9 cellular contexts compared by ENCODE assay signal in the genomic region with DNA sequence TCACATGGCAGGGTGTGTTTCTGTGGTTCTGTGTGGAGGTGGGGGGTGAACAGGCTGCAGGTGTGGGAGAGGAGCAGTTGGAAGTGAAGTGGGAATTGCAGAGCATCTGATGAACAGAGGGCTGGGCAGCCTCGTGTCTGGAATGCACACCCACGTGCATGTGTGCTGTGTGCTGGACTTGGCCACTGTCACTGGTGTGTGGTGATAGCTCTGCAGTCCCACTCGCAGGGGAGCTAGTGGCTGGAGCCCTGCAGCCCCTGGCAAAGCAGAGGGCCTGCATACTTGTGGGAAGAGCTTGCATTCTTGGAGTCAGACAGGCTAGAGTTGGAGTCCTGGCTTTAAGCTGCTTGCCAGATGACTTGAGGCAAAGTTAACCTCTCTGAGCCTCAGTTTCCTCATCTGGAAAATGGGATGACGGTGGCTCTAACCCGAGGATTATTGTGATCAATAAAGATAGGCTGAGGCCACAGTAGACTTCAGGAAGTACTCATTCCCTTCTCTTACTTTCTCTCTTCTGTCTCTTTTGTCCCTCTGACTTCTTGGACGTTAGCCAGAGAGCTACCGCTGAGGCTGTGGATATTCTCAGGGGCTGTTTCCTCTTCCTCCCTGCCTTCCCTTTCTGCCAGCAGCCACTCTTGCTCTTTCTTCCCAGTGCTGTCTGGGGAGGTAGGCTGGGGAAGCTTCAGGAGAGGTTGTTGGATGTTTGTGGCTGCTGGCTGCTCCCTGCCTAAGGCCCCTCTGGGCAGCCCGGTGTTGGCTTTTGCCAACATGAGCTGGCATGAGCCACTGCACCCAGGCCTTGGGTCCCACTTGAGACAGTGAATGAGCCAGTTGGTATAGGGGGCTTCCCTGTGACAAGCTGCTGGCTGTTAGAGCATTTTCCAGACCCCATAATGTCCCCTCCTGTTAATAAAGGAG.
DNase-seq lines count a peak whose midpoint lies in the region; TF ChIP-seq lines count a peak whose summit lies in the region.
"Had no signal": no experiment of that assay in that cellular context is flagged by ENCODE, and none has a peak within 500 bp of the region (broad histone marks: within the 10 kb centered on the region; RNA-seq: fewer than 3 reads in every experiment).

No MANE protein-coding gene starts in this region.

- H3K4me3 ChIP-seq in AG10803 (ENCODE audit: low read length): no peak overlapping the region
- no peak overlapping the region for H3K4me3 ChIP-seq in HEK293 (ENCODE audit: low read depth, low read length)
- H3K4me3 ChIP-seq in astrocyte of the cerebellum (ENCODE audit: low read depth, low read length): no peak overlapping the region

- peaks cover 28 to 78% of the 10 kb centered on the region in 2 experiments for H3K36me3 ChIP-seq in HEK293 (ENCODE audit: control insufficient read depth in 2 of 2, insufficient read depth in 1 of 2, low read length in 2 of 2)

- no peaks in the 10 kb centered on the region for H3K9me3 ChIP-seq in HEK293 (ENCODE audit: control insufficient read depth, insufficient read depth, low read depth, low read length)

- H3K27ac ChIP-seq in HEK293 (ENCODE audit: extremely low read depth, low read depth, low read length): 0 out of 2 replicates have a peak overlapping the region, but pooled peaks have one; percentile 9

- in situ Hi-C loops in astrocyte of the cerebellum (cut with HindIII; ENCODE audit: low sequenced_read_pairs): no loop called here

- TF ChIP-seq CTCF in AG10803 (conservative IDR thresholded peaks at IDR 0.05; ENCODE audit: low read length) (no peak), HEK293 (tag by site-specific recombination; IDR thresholded peaks at IDR 0.05) (no peak), astrocyte of the cerebellum (IDR thresholded peaks at IDR 0.05; ENCODE audit: low read depth, low read length, missing control alignments) (no peak)

- POLR2A ChIA-PET in HEK293 (lab: Yijun Ruan, JAX): interaction anchor here (0.7 to 8.6 kb wide), 3 partner anchors 18 to 538 kb away, joined by 3 to 70 read pairs (median 4); partner anchors contain the start of gene PSAT1

- CTCF ChIA-PET in HEK293 (lab: Yijun Ruan, JAX): interaction anchor here (0.5 to 0.7 kb wide), 2 partner anchors 49 to 55 kb away, joined by 3 read pairs; no protein-coding TSS in a partner anchor

- H3K4me1 ChIP-seq in HEK293 (ENCODE audit: control insufficient read depth, insufficient read depth, low read length): no peaks in the 10 kb centered on the region

- peak; percentile 96 for DNase-seq in AG10803 (ENCODE audit: low read depth)
- peak; percentile 59 for DNase-seq in astrocyte of the cerebellum (ENCODE audit: low read depth)
- peak; percentile 8 for DNase-seq in glomerular visceral epithelial cell (ENCODE audit: extremely low spot score)
- DNase-seq in NCI-H1417 treated with DMSO at 0.1 percent for 48 hours (lab: John Stamatoyannopoulos, UW): no peak
- no peak for DNase-seq in effector CD4-positive, alpha-beta T cell
- DNase-seq in activated CD4-positive, CD25-positive, alpha-beta regulatory T cell (lab: John Stamatoyannopoulos, UW): no peak
- no peak for DNase-seq in NCI-H510A treated with DMSO at 0.1 percent for 48 hours (lab: John Stamatoyannopoulos, UW)
- DNase-seq: NCI-H1436 treated with DMSO at 0.1 percent for 48 hours had no signal

TF ChIP-seq in HEK293, 187 proteins besides CTCF, POLR2A, EP300 and RAD21:
- TF ChIP-seq, protein P1, sequence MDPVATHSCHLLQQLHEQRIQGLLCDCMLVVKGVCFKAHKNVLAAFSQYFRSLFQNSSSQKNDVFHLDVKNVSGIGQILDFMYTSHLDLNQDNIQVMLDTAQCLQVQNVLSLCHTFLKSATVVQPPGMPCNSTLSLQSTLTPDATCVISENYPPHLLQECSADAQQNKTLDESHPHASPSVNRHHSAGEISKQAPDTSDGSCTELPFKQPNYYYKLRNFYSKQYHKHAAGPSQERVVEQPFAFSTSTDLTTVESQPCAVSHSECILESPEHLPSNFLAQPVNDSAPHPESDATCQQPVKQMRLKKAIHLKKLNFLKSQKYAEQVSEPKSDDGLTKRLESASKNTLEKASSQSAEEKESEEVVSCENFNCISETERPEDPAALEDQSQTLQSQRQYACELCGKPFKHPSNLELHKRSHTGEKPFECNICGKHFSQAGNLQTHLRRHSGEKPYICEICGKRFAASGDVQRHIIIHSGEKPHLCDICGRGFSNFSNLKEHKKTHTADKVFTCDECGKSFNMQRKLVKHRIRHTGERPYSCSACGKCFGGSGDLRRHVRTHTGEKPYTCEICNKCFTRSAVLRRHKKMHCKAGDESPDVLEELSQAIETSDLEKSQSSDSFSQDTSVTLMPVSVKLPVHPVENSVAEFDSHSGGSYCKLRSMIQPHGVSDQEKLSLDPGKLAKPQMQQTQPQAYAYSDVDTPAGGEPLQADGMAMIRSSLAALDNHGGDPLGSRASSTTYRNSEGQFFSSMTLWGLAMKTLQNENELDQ (tag by site-specific recombination; IDR thresholded peaks at IDR 0.05; ENCODE audit: low read depth): no peak
- 0 out of 2 replicates have a peak, but pooled peaks have one; percentile 29 for TF ChIP-seq ZNF341 (tag by site-specific recombination; IDR thresholded peaks at IDR 0.05; ENCODE audit: low read depth)
- TF ChIP-seq EGR2 (tag by site-specific recombination; IDR thresholded peaks at IDR 0.05; ENCODE audit: low read depth): 0 out of 2 replicates have a peak, but pooled peaks have one; percentile 43
TF ChIP-seq in HEK293: peak in this region for 2.

Comparison
In these comparisons a context has a peak if more than half of its experiments do, and no peak if none do; other contexts are left out.
1. DNase-seq: peak in AG10803 (single experiment), astrocyte of the cerebellum (single experiment) and glomerular visceral epithelial cell (single experiment); none in NCI-H1417 treated with DMSO at 0.1 percent for 48 hours (single experiment), effector CD4-positive, alpha-beta T cell (single experiment), activated CD4-positive, CD25-positive, alpha-beta regulatory T cell (0 of 4) and NCI-H510A treated with DMSO at 0.1 percent for 48 hours (single experiment).